8 cellular contexts compared by ENCODE assay signal in genomic region chr2:71067567-71068217, GRCh38. TPM values are rescaled to one million over a fixed set of nuclear protein-coding genes. Genes with fewer than 3 reads are reported as not detected.
DNase-seq lines count a peak whose midpoint lies in the region; ATAC-seq and TF ChIP-seq lines count a peak whose summit lies in the region.

No MANE protein-coding gene starts in this region.

- H3K36me3 Mint-ChIP-seq in activated CD8-positive, alpha-beta T cell treated with anti-CD3 and anti-CD28 coated beads for 36 hours (ENCODE audit: low read depth), result peaks cover 3% of the 10 kb centered on the region

- H3K4me3 ChIP-seq in skeletal muscle satellite cell (ENCODE audit: low read length), result peak overlapping the region; percentile 89

- peaks cover 42% of the 10 kb centered on the region for H3K4me1 Mint-ChIP-seq in activated CD8-positive, alpha-beta T cell treated with anti-CD3 and anti-CD28 coated beads for 36 hours (ENCODE audit: low read depth)

- DNase-seq in DMS 273 (lab: John Stamatoyannopoulos, UW; ENCODE audit: unreplicated experiment) (peak; percentile 48), DMS 273 treated with DMSO at 0.1 percent for 48 hours (lab: John Stamatoyannopoulos, UW) (no peak), left ventricle myocardium superior (no peak), HuH-7.5 (ENCODE audit: low spot score) (no peak)
- DNase-seq in activated CD8-positive, alpha-beta T cell treated with anti-CD3 and anti-CD28 coated beads for 36 hours, result peak; percentile 37

- TF ChIP-seq CTCF in activated CD8-positive, alpha-beta T cell treated with anti-CD3 and anti-CD28 coated beads for 36 hours (IDR thresholded peaks at IDR 0.05), result peak; percentile 50

- H3K27ac Mint-ChIP-seq in activated CD8-positive, alpha-beta T cell treated with anti-CD3 and anti-CD28 coated beads for 36 hours, result peak overlapping the region; percentile 98

- H3K9me3 ChIP-seq in skeletal muscle satellite cell (replicated peaks; ENCODE audit: low read length), result no peaks in the 10 kb centered on the region

- POLR2A ChIA-PET in activated CD8-positive, alpha-beta T cell treated with anti-CD3 and anti-CD28 coated beads for 36 hours (lab: Charles Lee), result interaction anchor here (0.6 to 2.2 kb wide), 13 partner anchors 8 to 133 kb away, joined by 3 to 21 read pairs (median 3); partner anchors contain the start of genes MCEE and MPHOSPH10

- CTCF ChIA-PET in activated CD8-positive, alpha-beta T cell treated with anti-CD3 and anti-CD28 coated beads for 36 hours (lab: Charles Lee), result interaction anchor here (0.7 to 7.4 kb wide), 11 partner anchors 18 to 278 kb away, joined by 3 to 71 read pairs (median 3); partner anchors contain the start of genes FIGLA, MCEE, MPHOSPH10 and PAIP2B

- H3K27me3 Mint-ChIP-seq in activated CD8-positive, alpha-beta T cell treated with anti-CD3 and anti-CD28 coated beads for 36 hours, result no peaks in the 10 kb centered on the region

- peaks cover 22% of the 10 kb centered on the region for H3K4me1 ChIP-seq in skeletal muscle satellite cell (ENCODE audit: control insufficient read depth, insufficient read depth, low read length)

- H3K9me3 Mint-ChIP-seq in activated CD8-positive, alpha-beta T cell treated with anti-CD3 and anti-CD28 coated beads for 36 hours, result no peaks in the 10 kb centered on the region

- ATAC-seq in HG02885 (IDR thresholded peaks at IDR 0.05; ENCODE audit: poor library complexity, unreplicated experiment) (peak; percentile 0), left ventricle myocardium superior (peak; percentile 40), HG03439 (IDR thresholded peaks at IDR 0.05; ENCODE audit: unreplicated experiment) (no peak)
- no peak for ATAC-seq in activated CD8-positive, alpha-beta T cell treated with anti-CD3 and anti-CD28 coated beads for 36 hours

- peak overlapping the region; percentile 93 for H3K9ac ChIP-seq in skeletal muscle satellite cell (ENCODE audit: low read depth, low read length)

- H3K4me2 ChIP-seq in skeletal muscle satellite cell (ENCODE audit: low read length), result peak overlapping the region; percentile 97

- H3K36me3 ChIP-seq in skeletal muscle satellite cell (ENCODE audit: insufficient read depth, low read length), result peaks cover 19% of the 10 kb centered on the region

- H3K4me3 Mint-ChIP-seq in activated CD8-positive, alpha-beta T cell treated with anti-CD3 and anti-CD28 coated beads for 36 hours, result peak overlapping the region; percentile 87

- H3K27me3 ChIP-seq in skeletal muscle satellite cell (ENCODE audit: control insufficient read depth, insufficient read depth, low read length), result peaks cover 22% of the 10 kb centered on the region

- intact Hi-C loops in activated CD8-positive, alpha-beta T cell treated with anti-CD3 and anti-CD28 coated beads for 36 hours (cut with micrococcal nuclease), result loop anchor here (1.0 kb wide), 1 partner anchor 63 kb away; the partner anchor contains the start of genes MCEE and MPHOSPH10
- intact Hi-C loops in left ventricle myocardium superior (cut with micrococcal nuclease), result no loop called here

RNA-seq across cellular contexts. Expression of gene NAGK, which starts 0.8 kb away (rescaled TPM):
- 10 to 100 TPM; 33.6 to 38.7 TPM for total RNA-seq in activated CD8-positive, alpha-beta T cell treated with anti-CD3 and anti-CD28 coated beads for 36 hours
- total RNA-seq in left ventricle myocardium superior, result 47.8 TPM
- 27.1 and 36.9 TPM in 2 replicates for total RNA-seq in skeletal muscle satellite cell (2012; rRNA removed)

Comparison
In these comparisons a context has a peak if more than half of its experiments do, and no peak if none do; other contexts are left out.
1. DNase-seq: peak in DMS 273 (single experiment) and activated CD8-positive, alpha-beta T cell treated with anti-CD3 and anti-CD28 coated beads for 36 hours (single experiment); none in DMS 273 treated with DMSO at 0.1 percent for 48 hours (single experiment), left ventricle myocardium superior (single experiment) and HuH-7.5 (single experiment).
2. ATAC-seq: peak in HG02885 (single experiment) and left ventricle myocardium superior (single experiment); none in activated CD8-positive, alpha-beta T cell treated with anti-CD3 and anti-CD28 coated beads for 36 hours (single experiment) and HG03439 (single experiment).